ENCODE assay signal across 9 cellular contexts in the genomic region with DNA sequence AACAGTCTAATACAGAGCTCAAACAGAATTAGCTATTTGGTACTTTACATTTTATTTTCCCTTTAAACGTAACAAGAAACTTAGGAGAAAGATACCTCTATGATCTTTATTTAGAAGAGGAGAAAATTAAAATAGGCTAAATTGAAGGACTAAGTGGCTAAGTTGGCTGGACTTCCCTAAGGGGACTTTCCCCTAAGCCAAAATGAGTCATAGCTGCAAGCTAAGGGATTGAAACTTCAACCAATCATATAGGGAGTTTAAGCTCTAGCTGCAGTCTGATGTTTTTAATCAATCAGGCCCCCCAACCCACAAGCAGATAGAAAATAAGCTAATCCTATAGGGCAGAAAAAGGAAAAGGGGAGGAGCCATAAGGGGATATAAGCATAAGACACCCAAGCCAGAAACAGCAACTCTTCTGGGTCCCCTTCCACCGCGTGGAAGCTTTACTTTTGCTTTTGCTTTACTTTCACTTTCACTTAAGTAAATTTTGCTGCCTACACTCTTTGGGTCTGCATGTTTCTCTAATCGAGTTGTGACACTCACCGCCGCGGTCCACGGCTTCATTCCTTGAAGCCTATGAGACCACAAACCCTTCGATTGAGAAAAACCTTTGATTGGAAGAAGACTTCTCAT.
DNase-seq lines count a peak whose midpoint lies in the region; ATAC-seq and TF ChIP-seq lines count a peak whose summit lies in the region.
"Had no signal": no experiment of that assay in that cellular context is flagged by ENCODE, and none has a peak within 500 bp of the region (broad histone marks: within the 10 kb centered on the region; RNA-seq: fewer than 3 reads in every experiment).

No MANE protein-coding gene starts in this region.

- no peak overlapping the region for H3K27ac ChIP-seq in Peyer's patch

- no peaks in the 10 kb centered on the region for H3K4me1 ChIP-seq in Peyer's patch

- no peaks in the 10 kb centered on the region for H3K36me3 ChIP-seq in Peyer's patch

- no peaks in the 10 kb centered on the region for H3K36me3 Mint-ChIP-seq in T-helper 2 cell treated with Interferon-gamma antibody and Interleukin-4, amounts not matched to agents 5 μg/mL and 100 μg/mL, for 36 hours (ENCODE audit: low read depth)
- peaks cover 5% of the 10 kb centered on the region for H3K36me3 Mint-ChIP-seq in natural killer cell treated with Interleukin-12 subunit alpha and Interleukin-12 subunit beta and Interleukin-15 and Interleukin-18, amount 100 ng/mL, for 72 hours

- H3K27me3 Mint-ChIP-seq in T-helper 2 cell treated with Interferon-gamma antibody and Interleukin-4, amounts not matched to agents 5 μg/mL and 100 μg/mL, for 36 hours (ENCODE audit: low read depth) = no peaks in the 10 kb centered on the region
- H3K27me3 Mint-ChIP-seq in natural killer cell treated with Interleukin-12 subunit alpha and Interleukin-12 subunit beta and Interleukin-15 and Interleukin-18, amount 100 ng/mL, for 72 hours = no peaks in the 10 kb centered on the region
- H3K27me3 Mint-ChIP-seq: IgD-negative memory B cell had no signal

- H3K4me3 Mint-ChIP-seq in T-helper 2 cell treated with Interferon-gamma antibody and Interleukin-4, amounts not matched to agents 5 μg/mL and 100 μg/mL, for 36 hours = peak overlapping the region; percentile 57
- H3K4me3 Mint-ChIP-seq in natural killer cell treated with Interleukin-12 subunit alpha and Interleukin-12 subunit beta and Interleukin-15 and Interleukin-18, amount 100 ng/mL, for 72 hours = peak overlapping the region; percentile 67

- H3K4me1 Mint-ChIP-seq in T-helper 2 cell treated with Interferon-gamma antibody and Interleukin-4, amounts not matched to agents 5 μg/mL and 100 μg/mL, for 36 hours (ENCODE audit: low read depth) = no peaks in the 10 kb centered on the region
- H3K4me1 Mint-ChIP-seq in natural killer cell treated with Interleukin-12 subunit alpha and Interleukin-12 subunit beta and Interleukin-15 and Interleukin-18, amount 100 ng/mL, for 72 hours (ENCODE audit: low read depth in 2 of 2) = no peaks in the 10 kb centered on the region

- peak overlapping the region in 2 of 4 donors; percentile 13 to 32 for H3K4me3 ChIP-seq in Peyer's patch

- H3K9me3 Mint-ChIP-seq in T-helper 2 cell treated with Interferon-gamma antibody and Interleukin-4, amounts not matched to agents 5 μg/mL and 100 μg/mL, for 36 hours = peaks cover 37% of the 10 kb centered on the region
- H3K9me3 Mint-ChIP-seq in natural killer cell treated with Interleukin-12 subunit alpha and Interleukin-12 subunit beta and Interleukin-15 and Interleukin-18, amount 100 ng/mL, for 72 hours = peaks cover 19% of the 10 kb centered on the region

- H3K27me3 ChIP-seq in Peyer's patch = no peaks in the 10 kb centered on the region

- no peaks in the 10 kb centered on the region for H3K9me3 ChIP-seq in Peyer's patch

- peak; percentile 63 for ATAC-seq in HG03095 (IDR thresholded peaks at IDR 0.05; ENCODE audit: unreplicated experiment)
- peak; percentile 75 to 78 for ATAC-seq in natural killer cell treated with Interleukin-12 subunit alpha and Interleukin-12 subunit beta and Interleukin-15 and Interleukin-18, amount 100 ng/mL, for 72 hours

- no peak overlapping the region for H3K27ac Mint-ChIP-seq in T-helper 2 cell treated with Interferon-gamma antibody and Interleukin-4, amounts not matched to agents 5 μg/mL and 100 μg/mL, for 36 hours
- H3K27ac Mint-ChIP-seq in natural killer cell treated with Interleukin-12 subunit alpha and Interleukin-12 subunit beta and Interleukin-15 and Interleukin-18, amount 100 ng/mL, for 72 hours = no peak overlapping the region
- H3K27ac Mint-ChIP-seq: IgD-negative memory B cell had no signal

- DNase-seq in NOMO-1 treated with DMSO at 0.1 percent for 48 hours (lab: John Stamatoyannopoulos, UW; ENCODE audit: unreplicated experiment) = peak; percentile 33
- DNase-seq in NOMO-1 treated with dmso at 0.1 percent for 144 hours (lab: John Stamatoyannopoulos, UW; ENCODE audit: unreplicated experiment) = no peak
- DNase-seq in T-helper 2 cell treated with Interferon-gamma antibody and Interleukin-4, amounts not matched to agents 5 μg/mL and 100 μg/mL, for 36 hours (ENCODE audit: low spot score) = no peak
- peak; percentile 60 for DNase-seq in natural killer cell treated with Interleukin-12 subunit alpha and Interleukin-12 subunit beta and Interleukin-15 and Interleukin-18, amount 100 ng/mL, for 72 hours (ENCODE audit: low spot score)
- no peak for DNase-seq in DMS79 treated with DMSO at 0.1 percent for 48 hours (lab: John Stamatoyannopoulos, UW)
- no peak for DNase-seq in COLO668 (lab: John Stamatoyannopoulos, UW; ENCODE audit: unreplicated experiment)
- DNase-seq in Peyer's patch = no peak

- TF ChIP-seq CTCF in Peyer's patch (IDR thresholded peaks at IDR 0.05) = no peak

- no peak for TF ChIP-seq POLR2A in Peyer's patch (IDR thresholded peaks at IDR 0.05)

Comparison
In these comparisons a context has a peak if more than half of its experiments do, and no peak if none do; other contexts are left out.
1. DNase-seq: peak in NOMO-1 treated with DMSO at 0.1 percent for 48 hours (single experiment) and natural killer cell treated with Interleukin-12 subunit alpha and Interleukin-12 subunit beta and Interleukin-15 and Interleukin-18, amount 100 ng/mL, for 72 hours (single experiment); none in NOMO-1 treated with dmso at 0.1 percent for 144 hours (single experiment), T-helper 2 cell treated with Interferon-gamma antibody and Interleukin-4, amounts not matched to agents 5 μg/mL and 100 μg/mL, for 36 hours (single experiment), DMS79 treated with DMSO at 0.1 percent for 48 hours (single experiment), COLO668 (single experiment) and Peyer's patch (0 of 3).